Comparison of ENCODE assay signal across 18 cellular contexts in the genomic region with DNA sequence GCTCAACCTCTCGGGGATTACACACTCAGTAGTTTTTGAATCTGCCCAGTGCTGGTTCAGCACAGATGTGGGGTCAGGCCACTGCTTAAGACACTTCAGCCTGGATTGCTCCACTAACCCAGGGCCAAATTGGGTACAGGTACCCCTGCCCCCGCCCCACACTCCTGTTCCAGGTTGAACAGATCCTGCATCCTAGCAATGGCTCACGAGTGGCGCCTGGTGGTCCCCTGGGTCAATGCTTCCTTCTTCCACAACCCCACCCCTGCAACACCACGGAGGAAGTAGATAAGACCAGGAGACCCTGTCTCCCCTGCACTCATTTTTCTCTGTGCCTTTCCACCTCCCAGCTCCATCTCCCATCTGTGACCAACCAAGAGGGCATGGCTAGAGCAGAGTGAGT.
DNase-seq lines count a peak whose midpoint lies in the region; ATAC-seq, FAIRE-seq and TF ChIP-seq lines count a peak whose summit lies in the region.
"Had no signal": no experiment of that assay in that cellular context is flagged by ENCODE, and none has a peak within 500 bp of the region (broad histone marks: within the 10 kb centered on the region; RNA-seq: fewer than 3 reads in every experiment).

No MANE protein-coding gene starts in this region.

- peaks cover 11% of the 10 kb centered on the region for H3K4me1 ChIP-seq in Karpas-422 (ENCODE audit: low read length)
- H3K4me1 ChIP-seq in GM12878 (ENCODE audit: control insufficient read depth, insufficient read depth, low read length): no peaks in the 10 kb centered on the region
- peaks cover 0 to 16% of the 10 kb centered on the region in 2 donors for H3K4me1 ChIP-seq in neuronal stem cell (ENCODE audit: control insufficient read depth in 2 of 2, insufficient read depth in 1 of 2, low read depth in 1 of 2, low read length in 2 of 2)
- H3K4me1 ChIP-seq: BLaER1, Peyer's patch had no signal

- TF ChIP-seq CTCF in GM12875 (IDR thresholded peaks at IDR 0.05; ENCODE audit: borderline replicate concordance, insufficient read depth, low read depth, low read length) (peak; percentile 10; the same call in 1 of the 2 replicates), GM12878 (IDR thresholded peaks at IDR 0.05 in 2 of 3, conservative IDR thresholded peaks at IDR 0.05 in 1 of 3; ENCODE audit: control insufficient read depth in 2 of 3, extremely low read depth in 1 of 3, insufficient read depth in 1 of 3, low read depth in 3 of 3, low read length in 3 of 3) (peak in 2 of 3 experiments; percentile 8 to 24; a peak in 1 of 6 replicates)

- RAD21 ChIA-PET in GM12878 (lab: Charles Lee; ENCODE audit: unreplicated experiment): interaction anchor here (1.5 kb wide), 1 partner anchor 27 kb away, joined by 4 read pairs; no protein-coding TSS in a partner anchor

- H3K79me2 ChIP-seq in Karpas-422 (ENCODE audit: low read length) (no peaks in the 10 kb centered on the region), GM12878 (ENCODE audit: control insufficient read depth, insufficient read depth, low read length) (no peaks in the 10 kb centered on the region)

- H3K4me3 ChIP-seq in GM12875 (ENCODE audit: low read depth, low read length): no peak overlapping the region
- H3K4me3 ChIP-seq in Karpas-422 (ENCODE audit: low read length): no peak overlapping the region
- H3K4me3 ChIP-seq in GM12878: no peak overlapping the region
- no peak overlapping the region for H3K4me3 ChIP-seq in neuronal stem cell (ENCODE audit: low read length in 2 of 2)
- H3K4me3 ChIP-seq: BLaER1, Peyer's patch had no signal

- ATAC-seq in GM12878 (no peak; the same call in 2 of the 3 replicates), GM19023 (IDR thresholded peaks at IDR 0.05; ENCODE audit: unreplicated experiment) (no peak)

- 40% methylated on average over 5 of the region's 5 CpGs for WGBS in GM12878 (ENCODE audit: insufficient coverage, insufficient replicate concordance, low lambda C conversion rate, missing lambda C conversion rate)
- no CpG with 5 or more reads among the region's 5 CpGs for WGBS in neuronal stem cell (ENCODE audit: extremely low coverage in 2 of 2, insufficient read length in 2 of 2, insufficient replicate concordance in 1 of 2), 2 donors

- peak overlapping the region; percentile 71 for H2BK15ac ChIP-seq in neuronal stem cell (ENCODE audit: low read length)

- CTCF ChIA-PET in GM12878 (lab: Yijun Ruan, JAX): interaction anchor here (0.6 to 0.8 kb wide), 2 partner anchors 587 to 683 kb away, joined by 3 to 4 read pairs; no protein-coding TSS in a partner anchor

- no peak for FAIRE-seq in GM12878 (lab: Jason Lieb, UNC)
- FAIRE-seq: GM12891, H54 had no signal

- no peak overlapping the region for H2BK5ac ChIP-seq in neuronal stem cell (ENCODE audit: low read length)

- DNase-seq in Karpas-422 (peak; percentile 48), GM12878 (ENCODE audit: low read depth, low spot score) (no peak), neuronal stem cell (ENCODE audit: low spot score) (no peak), pons (ENCODE audit: low spot score) (no peak)
- no peak for DNase-seq in stimulated activated CD4-positive, alpha-beta T cell treated with anti-CD3 and anti-CD28 coated beads, Interleukin-15, amount 100 ng/mL, for 24 hours
- DNase-seq: MV-4-11; NCI-H1436; NCI-H2029 treated with DMSO at 0.1 percent for 48 hours; NCI-H2227 treated with DMSO at 0.1 percent for 48 hours; NCI-H524 treated with DMSO at 0.1 percent for 48 hours; NK-92 treated with Interleukin-12 subunit alpha and Interleukin-12 subunit beta, amount 100 ng/mL, for 24 hours; Peyer's patch; Right ventricle myocardium superior had no signal

- SMC1A ChIA-PET in GM12878 (lab: Charles Lee; ENCODE audit: uncharacterized antibody, unreplicated experiment): interaction anchor here (1.4 kb wide), 1 partner anchor 11 kb away, joined by 4 read pairs; no protein-coding TSS in a partner anchor

- H2BK12ac ChIP-seq in neuronal stem cell (ENCODE audit: low read length): no peak overlapping the region

- peak overlapping the region; percentile 14 for H2BK120ac ChIP-seq in neuronal stem cell (ENCODE audit: low read depth, low read length)

- H3K4me2 ChIP-seq in Karpas-422 (ENCODE audit: low read depth, low read length, poor library complexity, severe bottlenecking) (no peak overlapping the region), GM12878 (ENCODE audit: control insufficient read depth, insufficient read depth) (no peak overlapping the region), neuronal stem cell (ENCODE audit: insufficient read depth, low read length, poor library complexity, severe bottlenecking) (no peak overlapping the region)
- H3K4me2 ChIP-seq: BLaER1 had no signal

- H3K27me3 ChIP-seq in Karpas-422 (ENCODE audit: low read length) (no peaks in the 10 kb centered on the region), GM12878 (replicated peaks in 1 of 2; ENCODE audit: control insufficient read depth in 2 of 2, insufficient read depth in 2 of 2, low read length in 1 of 2) (no peaks in the 10 kb centered on the region), neuronal stem cell (ENCODE audit: control insufficient read depth in 3 of 3, insufficient read depth in 3 of 3, low read depth in 1 of 3, low read length in 3 of 3) (no peaks in the 10 kb centered on the region)
- H3K27me3 ChIP-seq: BLaER1, Peyer's patch had no signal

- in situ Hi-C loops in GM12878 (cut with MboI): no loop called here

- TF ChIP-seq RAD21 in GM12878 (IDR thresholded peaks at IDR 0.05; ENCODE audit: insufficient read depth, low read depth, low read length): 0 out of 2 replicates have a peak, but pooled peaks have one; percentile 13

- H3K9ac ChIP-seq in Karpas-422 (ENCODE audit: low read length) (no peak overlapping the region), GM12878 (ENCODE audit: control insufficient read depth, insufficient read depth, low read length) (no peak overlapping the region), neuronal stem cell (ENCODE audit: low read depth, low read length, poor library complexity) (no peak overlapping the region)
- H3K9ac ChIP-seq: BLaER1 had no signal

- POLR2A ChIA-PET in GM12878 (lab: Charles Lee): interaction anchor here (0.6 kb wide), 1 partner anchor 19 kb away, joined by 3 read pairs; no protein-coding TSS in a partner anchor

- no peak overlapping the region for H3K4ac ChIP-seq in neuronal stem cell (ENCODE audit: low read length)

- H4K20me1 ChIP-seq in Karpas-422 (ENCODE audit: insufficient read depth, low read depth, low read length) (no peaks in the 10 kb centered on the region; the same call in 1 of the 2 replicates), GM12878 (ENCODE audit: control insufficient read depth, insufficient read depth) (no peaks in the 10 kb centered on the region)
- H4K20me1 ChIP-seq: BLaER1 had no signal

- H2AFZ ChIP-seq in Karpas-422 (ENCODE audit: low read length): no peak overlapping the region
- no peak overlapping the region for H2AFZ ChIP-seq in GM12878 (ENCODE audit: control insufficient read depth, low read depth, low read length)
- H2AFZ ChIP-seq in neuronal stem cell (ENCODE audit: low read length): no peak overlapping the region

- no TSS peak for BruUV-seq in GM12878 (replicated peaks; lab: Mats Ljungman, UMichigan)

- no peak overlapping the region for H4K8ac ChIP-seq in neuronal stem cell (ENCODE audit: low read depth, low read length)

- no peak overlapping the region for H3K23ac ChIP-seq in neuronal stem cell (ENCODE audit: low read depth, low read length, poor library complexity)

- no peak overlapping the region for H3K14ac ChIP-seq in neuronal stem cell (ENCODE audit: low read length)

- intact Hi-C loops in GM12878 (cut with micrococcal nuclease; ENCODE audit: unreplicated experiment): no loop called here

- no peak overlapping the region for H4K91ac ChIP-seq in neuronal stem cell (ENCODE audit: low read depth, low read length, poor library complexity)

- no peak for TF ChIP-seq EP300 in GM12878 (IDR thresholded peaks at IDR 0.05; ENCODE audit: borderline replicate concordance in 1 of 2, control insufficient read depth in 1 of 2, low read depth in 2 of 2, low read length in 2 of 2)

- no peaks in the 10 kb centered on the region for H3K9me2 ChIP-seq in Karpas-422 (replicated peaks; ENCODE audit: insufficient read depth, low read length)

- H3K36me3 ChIP-seq in Karpas-422 (ENCODE audit: insufficient read depth, low read length): no peaks in the 10 kb centered on the region
- no peaks in the 10 kb centered on the region for H3K36me3 ChIP-seq in GM12878 (ENCODE audit: control insufficient read depth in 2 of 2, insufficient read depth in 2 of 2, low read length in 1 of 2)
- no peaks in the 10 kb centered on the region for H3K36me3 ChIP-seq in neuronal stem cell (replicated peaks in 1 of 2; ENCODE audit: control insufficient read depth in 2 of 2, insufficient read depth in 2 of 2, low read length in 2 of 2)
- H3K36me3 ChIP-seq: BLaER1, Peyer's patch had no signal

- H3K9me3 ChIP-seq in Karpas-422 (ENCODE audit: low read length) (no peaks in the 10 kb centered on the region), GM12878 (replicated peaks; ENCODE audit: control insufficient read depth, insufficient read depth, low read length) (no peaks in the 10 kb centered on the region), neuronal stem cell (replicated peaks in 1 of 2; ENCODE audit: control insufficient read depth in 2 of 2, insufficient read depth in 1 of 2, low read depth in 1 of 2, low read length in 2 of 2) (peaks cover 0 to 1% of the 10 kb centered on the region in 2 donors)
- H3K9me3 ChIP-seq: BLaER1, Peyer's patch had no signal

- H3K27ac ChIP-seq in Karpas-422 (ENCODE audit: low read length) (no peak overlapping the region), GM12878 (ENCODE audit: control insufficient read depth, insufficient read depth) (no peak overlapping the region), neuronal stem cell (replicated peaks; ENCODE audit: low read length) (no peak overlapping the region)
- H3K27ac ChIP-seq: BLaER1, Peyer's patch had no signal

- peak overlapping the region; percentile 79 for H3K18ac ChIP-seq in neuronal stem cell (ENCODE audit: low read length)

- no peak for TF ChIP-seq POLR2A in GM12878 (IDR thresholded peaks at IDR 0.05; ENCODE audit: low read depth, low read length)

- no peak overlapping the region for H2AK5ac ChIP-seq in neuronal stem cell (ENCODE audit: low read depth, low read length)

- H3K79me1 ChIP-seq in neuronal stem cell (ENCODE audit: low read depth, low read length): no peaks in the 10 kb centered on the region

TF ChIP-seq in GM12878, 131 proteins besides CTCF, POLR2A, EP300 and RAD21 (continues in another document):
- no peak for TF ChIP-seq POLR2AphosphoS2 (IDR thresholded peaks at IDR 0.05; ENCODE audit: low read depth, low read length)
- TF ChIP-seq, protein P1, sequence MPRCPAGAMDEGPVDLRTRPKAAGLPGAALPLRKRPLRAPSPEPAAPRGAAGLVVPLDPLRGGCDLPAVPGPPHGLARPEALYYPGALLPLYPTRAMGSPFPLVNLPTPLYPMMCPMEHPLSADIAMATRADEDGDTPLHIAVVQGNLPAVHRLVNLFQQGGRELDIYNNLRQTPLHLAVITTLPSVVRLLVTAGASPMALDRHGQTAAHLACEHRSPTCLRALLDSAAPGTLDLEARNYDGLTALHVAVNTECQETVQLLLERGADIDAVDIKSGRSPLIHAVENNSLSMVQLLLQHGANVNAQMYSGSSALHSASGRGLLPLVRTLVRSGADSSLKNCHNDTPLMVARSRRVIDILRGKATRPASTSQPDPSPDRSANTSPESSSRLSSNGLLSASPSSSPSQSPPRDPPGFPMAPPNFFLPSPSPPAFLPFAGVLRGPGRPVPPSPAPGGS (IDR thresholded peaks at IDR 0.05; ENCODE audit: borderline replicate concordance, insufficient read depth, low read depth, low read length, poor library complexity, severe bottlenecking): no peak
